9 cellular contexts compared by ENCODE assay signal in the genomic region with DNA sequence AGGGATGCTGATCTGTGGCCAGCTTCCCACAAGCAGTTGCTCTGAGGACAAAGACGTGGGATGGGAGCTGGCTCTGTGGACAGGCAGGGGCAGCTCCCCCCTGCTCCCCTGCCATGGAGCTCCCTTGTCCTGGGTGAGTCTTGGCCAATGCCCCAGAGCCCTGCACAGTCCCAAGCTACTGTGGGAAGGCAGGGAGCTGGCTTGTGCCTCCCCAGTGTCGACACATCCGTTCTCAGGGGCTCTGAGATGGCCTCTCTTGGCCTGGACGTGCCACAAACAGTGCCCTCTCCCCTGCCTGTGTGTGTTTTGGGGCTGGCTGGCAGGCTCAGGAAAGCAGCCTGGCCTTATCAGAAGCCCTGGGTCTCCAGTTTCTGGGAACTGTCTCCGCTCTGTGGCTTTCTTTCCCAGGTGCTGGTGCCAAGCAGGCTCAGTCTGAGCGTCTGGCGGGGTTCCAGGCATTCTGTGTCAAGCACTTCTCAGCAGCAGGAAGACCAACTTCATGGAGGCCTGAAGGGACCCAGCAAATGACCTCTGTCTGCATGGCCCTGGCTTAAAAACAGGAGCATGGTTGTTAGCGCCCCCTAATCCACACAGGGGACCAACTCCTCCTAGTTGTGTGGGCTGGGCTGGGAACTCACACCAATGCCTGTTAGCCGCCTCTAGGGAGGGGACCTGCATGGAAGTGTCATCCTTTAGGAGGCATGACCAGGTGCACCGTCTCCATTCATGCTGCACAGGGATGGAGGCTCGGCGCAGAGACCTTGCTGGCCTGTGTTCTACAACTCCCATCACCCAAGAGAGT.
DNase-seq lines count a peak whose midpoint lies in the region; ATAC-seq and TF ChIP-seq lines count a peak whose summit lies in the region.
"Had no signal": no experiment of that assay in that cellular context is flagged by ENCODE, and none has a peak within 500 bp of the region (broad histone marks: within the 10 kb centered on the region; RNA-seq: fewer than 3 reads in every experiment).

No MANE protein-coding gene starts in this region.

- no peaks in the 10 kb centered on the region for H3K79me1 ChIP-seq in neuronal stem cell (ENCODE audit: low read depth, low read length)

- ATAC-seq in foreskin keratinocyte (no peak), GM21717 (IDR thresholded peaks at IDR 0.05; ENCODE audit: unreplicated experiment) (no peak)

- peak overlapping the region; percentile 26 for H2AFZ ChIP-seq in neuronal stem cell (ENCODE audit: low read length)

- H3K4me3 ChIP-seq in fibroblast of pulmonary artery (replicated peaks; ENCODE audit: low read depth, low read length) (no peak overlapping the region), neuronal stem cell (ENCODE audit: low read length in 2 of 2) (no peak overlapping the region)

- H3K18ac ChIP-seq in neuronal stem cell (ENCODE audit: low read length) = peak overlapping the region; percentile 81

- no peak overlapping the region for H4K8ac ChIP-seq in neuronal stem cell (ENCODE audit: low read depth, low read length)

- H3K9ac ChIP-seq in neuronal stem cell (ENCODE audit: low read depth, low read length, poor library complexity) = no peak overlapping the region

- peak overlapping the region; percentile 79 for H2BK15ac ChIP-seq in neuronal stem cell (ENCODE audit: low read length)

- H4K91ac ChIP-seq in neuronal stem cell (ENCODE audit: low read depth, low read length, poor library complexity) = peak overlapping the region; percentile 4

- H2AK5ac ChIP-seq in neuronal stem cell (ENCODE audit: low read depth, low read length) = peak overlapping the region; percentile 88

- H3K27ac ChIP-seq in neuronal stem cell (replicated peaks; ENCODE audit: low read length) (no peak overlapping the region), foreskin keratinocyte (no peak overlapping the region)

- no CpG with 5 or more reads among the region's 12 CpGs for whole genome bisulfite sequencing in neuronal stem cell (ENCODE audit: extremely low coverage in 2 of 2, insufficient read length in 2 of 2, insufficient replicate concordance in 1 of 2), 2 donors

- peak overlapping the region; percentile 10 for H3K4ac ChIP-seq in neuronal stem cell (ENCODE audit: low read length)

- peak; percentile 70 for DNase-seq in DMS153 (lab: John Stamatoyannopoulos, UW)
- peak; percentile 60 for DNase-seq in NCI-H510A (lab: John Stamatoyannopoulos, UW)
- DNase-seq in fibroblast of pulmonary artery (ENCODE audit: low read depth) = peak; percentile 59
- DNase-seq in neuronal stem cell (ENCODE audit: low spot score) = no peak
- no peak for DNase-seq in foreskin keratinocyte
- DNase-seq in central memory CD4-positive, alpha-beta T cell = no peak
- no peak for DNase-seq in NCI-H1048 (lab: John Stamatoyannopoulos, UW)
- DNase-seq: activated naive CD8-positive, alpha-beta T cell treated with anti-CD3 and anti-CD28 coated beads, Interleukin-2, amount 10 ng/mL, durations not matched to agents 7 days and 5 days had no signal

- H3K4me2 ChIP-seq in neuronal stem cell (ENCODE audit: insufficient read depth, low read length, poor library complexity, severe bottlenecking) = no peak overlapping the region

- no peak overlapping the region for H3K23ac ChIP-seq in neuronal stem cell (ENCODE audit: low read depth, low read length, poor library complexity)

- peak overlapping the region; percentile 50 for H2BK120ac ChIP-seq in neuronal stem cell (ENCODE audit: low read depth, low read length)

- no peaks in the 10 kb centered on the region for H3K27me3 ChIP-seq in neuronal stem cell (ENCODE audit: control insufficient read depth in 3 of 3, insufficient read depth in 3 of 3, low read depth in 1 of 3, low read length in 3 of 3)
- H3K27me3 ChIP-seq in foreskin keratinocyte = peaks cover 11% of the 10 kb centered on the region

- H3K14ac ChIP-seq in neuronal stem cell (ENCODE audit: low read length) = peak overlapping the region; percentile 10

- H2BK5ac ChIP-seq in neuronal stem cell (ENCODE audit: low read length) = peak overlapping the region; percentile 60

- TF ChIP-seq CTCF in fibroblast of pulmonary artery (IDR thresholded peaks at IDR 0.05; ENCODE audit: low read length, missing control alignments) (no peak), foreskin keratinocyte (conservative IDR thresholded peaks at IDR 0.05) (no peak)

- no peaks in the 10 kb centered on the region for H3K9me3 ChIP-seq in neuronal stem cell (replicated peaks in 1 of 2; ENCODE audit: control insufficient read depth in 2 of 2, insufficient read depth in 1 of 2, low read depth in 1 of 2, low read length in 2 of 2)

- H2BK12ac ChIP-seq in neuronal stem cell (ENCODE audit: low read length) = peak overlapping the region; percentile 5

- no peaks in the 10 kb centered on the region for H3K36me3 ChIP-seq in neuronal stem cell (replicated peaks in 1 of 2; ENCODE audit: control insufficient read depth in 2 of 2, insufficient read depth in 2 of 2, low read length in 2 of 2)

- H3K4me1 ChIP-seq in neuronal stem cell (ENCODE audit: control insufficient read depth in 2 of 2, insufficient read depth in 1 of 2, low read depth in 1 of 2, low read length in 2 of 2) (peaks cover 20 to 23% of the 10 kb centered on the region in 2 donors), foreskin keratinocyte (no peaks in the 10 kb centered on the region)

Comparison
In these comparisons a context has a peak if more than half of its experiments do, and no peak if none do; other contexts are left out.
1. DNase-seq: peak in DMS153 (single experiment), NCI-H510A (single experiment) and fibroblast of pulmonary artery (single experiment); none in neuronal stem cell (single experiment), foreskin keratinocyte (0 of 2), central memory CD4-positive, alpha-beta T cell (single experiment) and NCI-H1048 (single experiment).